ENCODE assay signal across 2 cellular contexts in the genomic region with DNA sequence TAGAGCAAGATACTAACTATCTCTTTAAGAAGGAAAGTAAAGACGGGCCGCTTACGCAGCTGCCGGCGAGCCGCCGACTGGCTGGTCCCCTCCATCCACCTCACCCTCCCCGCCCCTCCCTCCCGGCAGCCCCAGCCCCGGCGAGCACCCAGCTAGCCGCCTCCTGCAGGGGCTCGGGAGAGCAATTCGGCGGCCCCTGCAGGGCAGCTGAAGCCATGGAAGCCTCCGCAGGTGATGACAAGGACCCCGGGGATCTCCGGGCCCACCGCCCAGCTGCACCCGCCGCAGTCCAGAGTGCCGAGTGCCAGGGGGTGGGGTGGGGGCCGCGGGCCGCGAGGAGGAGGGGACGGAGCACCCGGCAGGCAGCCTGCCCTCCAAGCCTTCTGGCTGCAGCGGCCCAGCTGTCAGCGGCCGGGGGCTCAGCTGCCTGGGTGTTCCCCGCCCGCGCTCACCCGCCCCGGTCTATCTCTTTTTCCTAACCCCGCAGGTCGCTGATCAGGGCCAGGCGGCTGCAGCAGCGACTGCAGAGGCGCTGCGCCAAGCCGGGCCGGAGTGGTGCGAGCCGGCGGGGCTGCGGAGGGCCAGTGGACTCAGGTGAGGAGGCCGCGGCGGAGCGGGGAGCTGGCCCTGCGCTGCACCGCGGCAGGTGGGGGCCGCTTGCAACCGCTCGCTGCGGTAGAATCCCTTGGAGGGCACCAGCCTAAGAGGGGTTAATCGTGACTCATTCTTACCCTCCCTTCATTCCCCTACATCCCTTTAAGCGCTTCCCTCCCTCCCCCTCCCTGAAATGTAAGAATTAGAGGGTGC.
TF ChIP-seq lines count a peak whose summit lies in the region.

TSS of gene SNPH (plus strand) at position 128 of the 807 bp plus-strand sequence. CDS start 29,946 bp downstream, outside the sequence.

TF ChIP-seq in HEK293, 187 proteins besides CTCF, POLR2A, EP300 and RAD21 (continues in another document):
- TF ChIP-seq ZFHX2 (tag by site-specific recombination; conservative IDR thresholded peaks at IDR 0.05) = peak; percentile 68
- no peak for TF ChIP-seq ZNF548 (tag by site-specific recombination; IDR thresholded peaks at IDR 0.05)
- no peak for TF ChIP-seq GLI2 (tag by site-specific recombination; IDR thresholded peaks at IDR 0.05; ENCODE audit: borderline replicate concordance, low read depth)
- TF ChIP-seq, protein P1, sequence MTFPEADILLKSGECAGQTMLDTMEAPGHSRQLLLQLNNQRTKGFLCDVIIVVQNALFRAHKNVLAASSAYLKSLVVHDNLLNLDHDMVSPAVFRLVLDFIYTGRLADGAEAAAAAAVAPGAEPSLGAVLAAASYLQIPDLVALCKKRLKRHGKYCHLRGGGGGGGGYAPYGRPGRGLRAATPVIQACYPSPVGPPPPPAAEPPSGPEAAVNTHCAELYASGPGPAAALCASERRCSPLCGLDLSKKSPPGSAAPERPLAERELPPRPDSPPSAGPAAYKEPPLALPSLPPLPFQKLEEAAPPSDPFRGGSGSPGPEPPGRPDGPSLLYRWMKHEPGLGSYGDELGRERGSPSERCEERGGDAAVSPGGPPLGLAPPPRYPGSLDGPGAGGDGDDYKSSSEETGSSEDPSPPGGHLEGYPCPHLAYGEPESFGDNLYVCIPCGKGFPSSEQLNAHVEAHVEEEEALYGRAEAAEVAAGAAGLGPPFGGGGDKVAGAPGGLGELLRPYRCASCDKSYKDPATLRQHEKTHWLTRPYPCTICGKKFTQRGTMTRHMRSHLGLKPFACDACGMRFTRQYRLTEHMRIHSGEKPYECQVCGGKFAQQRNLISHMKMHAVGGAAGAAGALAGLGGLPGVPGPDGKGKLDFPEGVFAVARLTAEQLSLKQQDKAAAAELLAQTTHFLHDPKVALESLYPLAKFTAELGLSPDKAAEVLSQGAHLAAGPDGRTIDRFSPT (tag by site-specific recombination; IDR thresholded peaks at IDR 0.05) = peak; percentile 55; the same call in 1 of the 2 replicates
- no peak for TF ChIP-seq REPIN1 (tag by site-specific recombination; IDR thresholded peaks at IDR 0.05; ENCODE audit: low read depth)
- TF ChIP-seq ZNF394 (tag by site-specific recombination; IDR thresholded peaks at IDR 0.05; ENCODE audit: borderline replicate concordance) = 0 out of 2 replicates have a peak, but pooled peaks have one; percentile 13
- TF ChIP-seq ZBTB20 (tag by site-specific recombination; IDR thresholded peaks at IDR 0.05) = peak; percentile 49; the same call in 1 of the 2 replicates
- 0 out of 2 replicates have a peak, but pooled peaks have one; percentile 37 for TF ChIP-seq ZNF366 (tag by site-specific recombination; conservative IDR thresholded peaks at IDR 0.05)
- TF ChIP-seq ZNF600 (tag by site-specific recombination; IDR thresholded peaks at IDR 0.05) = peak; percentile 74; the same call in 1 of the 2 replicates
- no peak for TF ChIP-seq ZNF311 (tag by site-specific recombination; IDR thresholded peaks at IDR 0.05; ENCODE audit: borderline replicate concordance)
- no peak for TF ChIP-seq ZNF514 (tag by site-specific recombination; IDR thresholded peaks at IDR 0.05)
- TF ChIP-seq ZXDB (tag by site-specific recombination; IDR thresholded peaks at IDR 0.05) = peak; percentile 81
- TF ChIP-seq ZNF266 (tag by site-specific recombination; IDR thresholded peaks at IDR 0.05; ENCODE audit: low read depth) = no peak
- peak; percentile 60 for TF ChIP-seq KLF8 (tag by site-specific recombination; IDR thresholded peaks at IDR 0.05)
- TF ChIP-seq, protein P2, sequence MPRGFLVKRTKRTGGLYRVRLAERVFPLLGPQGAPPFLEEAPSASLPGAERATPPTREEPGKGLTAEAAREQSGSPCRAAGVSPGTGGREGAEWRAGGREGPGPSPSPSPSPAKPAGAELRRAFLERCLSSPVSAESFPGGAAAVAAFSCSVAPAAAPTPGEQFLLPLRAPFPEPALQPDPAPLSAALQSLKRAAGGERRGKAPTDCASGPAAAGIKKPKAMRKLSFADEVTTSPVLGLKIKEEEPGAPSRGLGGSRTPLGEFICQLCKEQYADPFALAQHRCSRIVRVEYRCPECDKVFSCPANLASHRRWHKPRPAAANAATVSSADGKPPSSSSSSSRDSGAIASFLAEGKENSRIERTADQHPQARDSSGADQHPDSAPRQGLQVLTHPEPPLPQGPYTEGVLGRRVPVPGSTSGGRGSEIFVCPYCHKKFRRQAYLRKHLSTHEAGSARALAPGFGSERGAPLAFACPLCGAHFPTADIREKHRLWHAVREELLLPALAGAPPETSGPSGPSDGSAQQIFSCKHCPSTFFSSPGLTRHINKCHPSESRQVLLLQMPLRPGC (tag by site-specific recombination; IDR thresholded peaks at IDR 0.05) = peak; percentile 95
- no peak for TF ChIP-seq BCL11B (tag by site-specific recombination; IDR thresholded peaks at IDR 0.05; ENCODE audit: low read depth)
- peak; percentile 83 for TF ChIP-seq ZNF561 (tag by site-specific recombination; IDR thresholded peaks at IDR 0.05; ENCODE audit: borderline replicate concordance)
- peak; percentile 50; the same call in 1 of the 2 replicates for TF ChIP-seq PATZ1 (tag by site-specific recombination; IDR thresholded peaks at IDR 0.05)
- TF ChIP-seq ZNF521 (tag by site-specific recombination; IDR thresholded peaks at IDR 0.05) = no peak
- TF ChIP-seq ZBTB48 (tag by site-specific recombination; IDR thresholded peaks at IDR 0.05) = peak; percentile 51; the same call in 1 of the 2 replicates
- TF ChIP-seq ZNF704 (tag by site-specific recombination; IDR thresholded peaks at IDR 0.05) = no peak
- peak; percentile 62; the same call in 1 of the 2 replicates for TF ChIP-seq ZNF423 (tag by site-specific recombination; IDR thresholded peaks at IDR 0.05)

TF ChIP-seq in H1, 55 proteins besides CTCF, POLR2A, EP300 and RAD21:
- TF ChIP-seq CREB1 (IDR thresholded peaks at IDR 0.05) = no peak
- no peak for TF ChIP-seq TCF12 (IDR thresholded peaks at IDR 0.05; ENCODE audit: low read depth, low read length)
- TF ChIP-seq SIN3A (conservative IDR thresholded peaks at IDR 0.05 in 1 of 2, IDR thresholded peaks at IDR 0.05 in 1 of 2; ENCODE audit: low read depth in 1 of 2, low read length in 2 of 2) = no peak; a peak in 2 of 4 replicates
- peak; percentile 92 for TF ChIP-seq JUND (IDR thresholded peaks at IDR 0.05; ENCODE audit: low read length)
- peak; percentile 85 for TF ChIP-seq KDM4A (IDR thresholded peaks at IDR 0.05; ENCODE audit: low read depth, low read length, severe bottlenecking)
- TF ChIP-seq FOSL1 (IDR thresholded peaks at IDR 0.05; ENCODE audit: insufficient read depth, low read depth, low read length) = peak; percentile 10; the same call in 1 of the 2 replicates
- TF ChIP-seq GABPA (IDR thresholded peaks at IDR 0.05; ENCODE audit: borderline replicate concordance, insufficient read depth, low read length) = no peak
- no peak for TF ChIP-seq TAF1 (IDR thresholded peaks at IDR 0.05; ENCODE audit: low read depth, low read length)
- no peak for TF ChIP-seq HDAC2 (IDR thresholded peaks at IDR 0.05; ENCODE audit: borderline replicate concordance in 1 of 2, low read depth in 2 of 2, low read length in 2 of 2)
- TF ChIP-seq ASH2L (IDR thresholded peaks at IDR 0.05; ENCODE audit: low read length) = peak; percentile 79
- TF ChIP-seq BRCA1 (IDR thresholded peaks at IDR 0.05; ENCODE audit: low read depth, low read length) = no peak
- no peak for TF ChIP-seq SAP30 (IDR thresholded peaks at IDR 0.05; ENCODE audit: insufficient read depth, insufficient replicate concordance, low read length)
- TF ChIP-seq SP1 (IDR thresholded peaks at IDR 0.05; ENCODE audit: low read depth, low read length) = 0 out of 2 replicates have a peak, but pooled peaks have one; percentile 19
- no peak; the same call in 1 of the 2 replicates for TF ChIP-seq TBP (IDR thresholded peaks at IDR 0.05; ENCODE audit: low read depth, low read length)
- TF ChIP-seq EZH2 (IDR thresholded peaks at IDR 0.05; ENCODE audit: low read depth, low read length, severe bottlenecking) = no peak
- no peak for TF ChIP-seq POU5F1 (IDR thresholded peaks at IDR 0.05; ENCODE audit: low read depth, low read length)
- 0 out of 2 replicates have a peak, but pooled peaks have one; percentile 12 for TF ChIP-seq BACH1 (IDR thresholded peaks at IDR 0.05; ENCODE audit: low read length)
- no peak for TF ChIP-seq CBX8 (IDR thresholded peaks at IDR 0.05; ENCODE audit: borderline replicate concordance, low read depth, low read length)
- no peak for TF ChIP-seq CBX5 (IDR thresholded peaks at IDR 0.05; ENCODE audit: low read depth, low read length)
- no peak for TF ChIP-seq KDM1A (IDR thresholded peaks at IDR 0.05; ENCODE audit: borderline replicate concordance, low read length)
- TF ChIP-seq ZNF274 (IDR thresholded peaks at IDR 0.05; ENCODE audit: borderline replicate concordance, extremely low read depth, low read length) = no peak
- no peak for TF ChIP-seq SUZ12 (IDR thresholded peaks at IDR 0.05; ENCODE audit: low read length)
- TF ChIP-seq SIX5 (IDR thresholded peaks at IDR 0.05; ENCODE audit: low read depth, low read length) = no peak
- TF ChIP-seq, protein P3, sequence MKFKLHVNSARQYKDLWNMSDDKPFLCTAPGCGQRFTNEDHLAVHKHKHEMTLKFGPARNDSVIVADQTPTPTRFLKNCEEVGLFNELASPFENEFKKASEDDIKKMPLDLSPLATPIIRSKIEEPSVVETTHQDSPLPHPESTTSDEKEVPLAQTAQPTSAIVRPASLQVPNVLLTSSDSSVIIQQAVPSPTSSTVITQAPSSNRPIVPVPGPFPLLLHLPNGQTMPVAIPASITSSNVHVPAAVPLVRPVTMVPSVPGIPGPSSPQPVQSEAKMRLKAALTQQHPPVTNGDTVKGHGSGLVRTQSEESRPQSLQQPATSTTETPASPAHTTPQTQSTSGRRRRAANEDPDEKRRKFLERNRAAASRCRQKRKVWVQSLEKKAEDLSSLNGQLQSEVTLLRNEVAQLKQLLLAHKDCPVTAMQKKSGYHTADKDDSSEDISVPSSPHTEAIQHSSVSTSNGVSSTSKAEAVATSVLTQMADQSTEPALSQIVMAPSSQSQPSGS (IDR thresholded peaks at IDR 0.05; ENCODE audit: low read length) = no peak
- TF ChIP-seq, protein P4, sequence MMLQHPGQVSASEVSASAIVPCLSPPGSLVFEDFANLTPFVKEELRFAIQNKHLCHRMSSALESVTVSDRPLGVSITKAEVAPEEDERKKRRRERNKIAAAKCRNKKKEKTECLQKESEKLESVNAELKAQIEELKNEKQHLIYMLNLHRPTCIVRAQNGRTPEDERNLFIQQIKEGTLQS (IDR thresholded peaks at IDR 0.05; ENCODE audit: insufficient read depth, low read depth, low read length) = no peak
- TF ChIP-seq, protein P5, sequence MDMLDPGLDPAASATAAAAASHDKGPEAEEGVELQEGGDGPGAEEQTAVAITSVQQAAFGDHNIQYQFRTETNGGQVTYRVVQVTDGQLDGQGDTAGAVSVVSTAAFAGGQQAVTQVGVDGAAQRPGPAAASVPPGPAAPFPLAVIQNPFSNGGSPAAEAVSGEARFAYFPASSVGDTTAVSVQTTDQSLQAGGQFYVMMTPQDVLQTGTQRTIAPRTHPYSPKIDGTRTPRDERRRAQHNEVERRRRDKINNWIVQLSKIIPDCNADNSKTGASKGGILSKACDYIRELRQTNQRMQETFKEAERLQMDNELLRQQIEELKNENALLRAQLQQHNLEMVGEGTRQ (IDR thresholded peaks at IDR 0.05; ENCODE audit: low read length) = no peak
- no peak for TF ChIP-seq CTBP2 (IDR thresholded peaks at IDR 0.05; ENCODE audit: borderline replicate concordance, insufficient read depth, insufficient read length, low read length)
- TF ChIP-seq CEBPB (IDR thresholded peaks at IDR 0.05; ENCODE audit: low read depth, low read length) = no peak
- TF ChIP-seq HDAC6 (IDR thresholded peaks at IDR 0.05; ENCODE audit: low read depth, low read length) = no peak
- no peak for TF ChIP-seq RBBP5 (IDR thresholded peaks at IDR 0.05; ENCODE audit: borderline replicate concordance, low read depth, low read length)
- TF ChIP-seq RFX5 (IDR thresholded peaks at IDR 0.05; ENCODE audit: borderline replicate concordance, low read depth, low read length) = no peak
- TF ChIP-seq GTF2F1 (IDR thresholded peaks at IDR 0.05; ENCODE audit: borderline replicate concordance, low read depth, low read length) = no peak
- TF ChIP-seq NRF1 (IDR thresholded peaks at IDR 0.05; ENCODE audit: low read depth, low read length) = no peak
- TF ChIP-seq JUN (IDR thresholded peaks at IDR 0.05; ENCODE audit: low read depth, low read length) = no peak
- TF ChIP-seq BCL11A (IDR thresholded peaks at IDR 0.05; ENCODE audit: low read depth in 2 of 2, low read length in 2 of 2) = no peak
- TF ChIP-seq MAX (IDR thresholded peaks at IDR 0.05) = no peak
- TF ChIP-seq CHD1 (IDR thresholded peaks at IDR 0.05; ENCODE audit: low read depth, low read length) = no peak
- no peak for TF ChIP-seq NANOG (IDR thresholded peaks at IDR 0.05; ENCODE audit: insufficient read depth, low read depth, low read length, poor library complexity, severe bottlenecking)
